ENCODE assay signal across 11 cellular contexts in the genomic region with DNA sequence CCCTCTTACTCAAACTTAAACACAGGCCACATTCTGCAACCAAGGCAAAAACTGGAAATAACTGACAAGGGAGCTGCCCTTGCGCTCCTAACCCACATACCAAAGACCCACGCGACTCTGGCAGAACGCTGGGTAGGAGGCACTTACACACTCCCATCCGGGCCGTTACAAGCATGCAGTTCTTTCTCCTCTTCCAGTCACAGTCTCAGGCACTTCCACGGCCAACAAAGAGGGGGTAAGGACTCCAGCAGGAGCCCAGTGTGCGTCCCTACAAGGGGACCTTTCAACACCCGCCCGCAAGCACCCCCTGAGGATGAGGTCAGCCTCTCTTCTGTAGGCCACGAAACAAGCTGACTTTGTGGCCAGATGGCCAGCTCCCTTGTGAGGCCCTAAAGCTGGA. TPM values are rescaled to one million over a fixed set of nuclear protein-coding genes. Genes with fewer than 3 reads are reported as not detected.
A peak's percentile ranks its signal among the peaks of the same experiment; 100 is the strongest.
DNase-seq lines count a peak whose midpoint lies in the region; ATAC-seq and TF ChIP-seq lines count a peak whose summit lies in the region.
"Had no signal": no experiment of that assay in that cellular context is flagged by ENCODE, and none has a peak within 500 bp of the region (broad histone marks: within the 10 kb centered on the region; RNA-seq: fewer than 3 reads in every experiment).

No MANE protein-coding gene starts in this region.

- TF ChIP-seq POLR2A in breast epithelium (IDR thresholded peaks at IDR 0.05), result no peak
- TF ChIP-seq POLR2A in stomach (IDR thresholded peaks at IDR 0.05), result no peak

- H3K4me3 ChIP-seq in breast epithelium, result no peak overlapping the region
- H3K4me3 ChIP-seq in aorta (ENCODE audit: low read length in 2 of 2), result no peak overlapping the region
- no peak overlapping the region for H3K4me3 ChIP-seq in stomach
- H3K4me3 ChIP-seq: SK-N-MC had no signal

- 30 to 38% methylated on average over 11 of the region's 11 CpGs for WGBS in aorta, 2 donors
- WGBS in stomach, 5 donors, result 66 to 81% (median 76%) methylated on average over 7 to 11 of the region's 11 CpGs

- H3K27ac ChIP-seq in breast epithelium (peak overlapping the region; percentile 34 to 67), aorta (ENCODE audit: low read depth in 1 of 2, low read length in 2 of 2) (peak overlapping the region in 1 of 2 donors; percentile 33), stomach (peak overlapping the region in 2 of 5 donors; percentile 24 to 27)
- H3K27ac ChIP-seq: parathyroid adenoma, SK-N-MC had no signal

- peaks cover 10% of the 10 kb centered on the region for H3K36me3 Mint-ChIP-seq in MCF 10A (ENCODE audit: insufficient read depth, unreplicated experiment)

- H3K27ac Mint-ChIP-seq in MCF 10A (ENCODE audit: low read depth, unreplicated experiment), result no peak overlapping the region

- POLR2A ChIA-PET in MCF 10A (lab: Yijun Ruan, JAX), result interaction anchor here (0.5 kb wide), 1 partner anchor 118 kb away, joined by 3 read pairs; no protein-coding TSS in a partner anchor

- H3K36me3 ChIP-seq in breast epithelium (no peaks in the 10 kb centered on the region), aorta (ENCODE audit: control insufficient read depth in 1 of 2, insufficient read depth in 2 of 2, low read length in 1 of 2) (no peaks in the 10 kb centered on the region), stomach (peaks cover 4 to 38% (median 24%) of the 10 kb centered on the region in 4 donors)

- ATAC-seq in aorta (ENCODE audit: low FRiP score) (peak; percentile 42), GM21576 (IDR thresholded peaks at IDR 0.05; ENCODE audit: unreplicated experiment) (no peak)

- no peaks in the 10 kb centered on the region for H3K27me3 Mint-ChIP-seq in MCF 10A (ENCODE audit: insufficient read depth, unreplicated experiment)

- H3K4me1 ChIP-seq in breast epithelium (peaks cover 0 to 3% of the 10 kb centered on the region in 2 donors), aorta (ENCODE audit: control insufficient read depth in 1 of 2, insufficient read depth in 2 of 2, low read length in 2 of 2) (peaks cover 2% of the 10 kb centered on the region in 2 donors), stomach (peaks cover 6 to 40% (median 25%) of the 10 kb centered on the region in 4 donors)

- no peaks in the 10 kb centered on the region for H3K9me3 Mint-ChIP-seq in MCF 10A (ENCODE audit: unreplicated experiment)

- no peaks in the 10 kb centered on the region for H3K9me3 ChIP-seq in breast epithelium
- H3K9me3 ChIP-seq in aorta (ENCODE audit: control insufficient read depth, low read length), result no peaks in the 10 kb centered on the region
- H3K9me3 ChIP-seq in stomach, result no peaks in the 10 kb centered on the region

- no peak for TF ChIP-seq EP300 in stomach (IDR thresholded peaks at IDR 0.05)

- H3K27me3 ChIP-seq in breast epithelium, result no peaks in the 10 kb centered on the region
- H3K27me3 ChIP-seq in aorta (ENCODE audit: control insufficient read depth in 1 of 2, insufficient read depth in 2 of 2, low read length in 1 of 2), result no peaks in the 10 kb centered on the region
- no peaks in the 10 kb centered on the region for H3K27me3 ChIP-seq in stomach

- TF ChIP-seq CTCF in breast epithelium (IDR thresholded peaks at IDR 0.05), result no peak
- no peak for TF ChIP-seq CTCF in MCF 10A (IDR thresholded peaks at IDR 0.05; ENCODE audit: unreplicated experiment)
- no peak for TF ChIP-seq CTCF in stomach (IDR thresholded peaks at IDR 0.05)

- DNase-seq in breast epithelium (ENCODE audit: low spot score in 2 of 2) (no peak), MCF 10A (ENCODE audit: unreplicated experiment) (no peak), fibroblast of peridontal ligament (ENCODE audit: extremely low read depth) (peak; percentile 63), nucleus accumbens (lab: John Stamatoyannopoulos, UW) (peak; percentile 8 to 93 (median 82)), aorta (peak in 1 of 2 donors; percentile 53), NCI-H510A treated with DMSO at 0.1 percent for 48 hours (lab: John Stamatoyannopoulos, UW) (no peak), stomach (no peak)
- DNase-seq: NCI-H2081 treated with DMSO at 0.1 percent for 48 hours had no signal

- CTCF ChIA-PET in MCF 10A (lab: Yijun Ruan, JAX), result interaction anchor here (0.6 kb wide), 1 partner anchor 41 kb away, joined by 3 read pairs; no protein-coding TSS in a partner anchor

- BruUV-seq in MCF 10A (replicated peaks; lab: Mats Ljungman, UMichigan), result no TSS peak

- peaks cover 4% of the 10 kb centered on the region for H3K4me1 Mint-ChIP-seq in MCF 10A (ENCODE audit: insufficient read depth, unreplicated experiment)

- intact Hi-C loops in breast epithelium (cut with DNase I; ENCODE audit: low total_unique reads), result no loop called here
- intact Hi-C loops in MCF 10A (cut with micrococcal nuclease), result no loop called here
- intact Hi-C loops in aorta (cut with DNase I), result no loop called here
- intact Hi-C loops in stomach (cut with DNase I; ENCODE audit: low total_unique reads), result no loop called here

- no peak overlapping the region for H3K4me3 Mint-ChIP-seq in MCF 10A (ENCODE audit: unreplicated experiment)

RNA-seq across cellular contexts. Expression of a gene that starts 57.4 kb away (rescaled TPM):
- total RNA-seq in breast epithelium, result 10 to 100 TPM; 12.6 to 32.9 (median 28.5) TPM
- 17.1 and 17.2 TPM in 2 replicates for total RNA-seq in MCF 10A (2022)
- 10 to 100 TPM; 15.5 to 22.1 TPM for total RNA-seq in aorta
- polyA plus RNA-seq in aorta, result 1 to 10 TPM; 1.4 to 1.7 TPM
- total RNA-seq in stomach, result 10 to 100 TPM; 16.9 to 71.4 (median 34.3) TPM
- 1 to 10 TPM; 2.4 to 5.0 (median 3.3) TPM for polyA plus RNA-seq in stomach

Comparison
In these comparisons a context has a peak if more than half of its experiments do, and no peak if none do; other contexts are left out.
1. DNase-seq: peak in fibroblast of peridontal ligament (single experiment) and nucleus accumbens (56 of 56); none in breast epithelium (0 of 2), MCF 10A (single experiment), NCI-H510A treated with DMSO at 0.1 percent for 48 hours (single experiment) and stomach (single experiment).